ENCODE assay signal across 20 cellular contexts in the genomic region with DNA sequence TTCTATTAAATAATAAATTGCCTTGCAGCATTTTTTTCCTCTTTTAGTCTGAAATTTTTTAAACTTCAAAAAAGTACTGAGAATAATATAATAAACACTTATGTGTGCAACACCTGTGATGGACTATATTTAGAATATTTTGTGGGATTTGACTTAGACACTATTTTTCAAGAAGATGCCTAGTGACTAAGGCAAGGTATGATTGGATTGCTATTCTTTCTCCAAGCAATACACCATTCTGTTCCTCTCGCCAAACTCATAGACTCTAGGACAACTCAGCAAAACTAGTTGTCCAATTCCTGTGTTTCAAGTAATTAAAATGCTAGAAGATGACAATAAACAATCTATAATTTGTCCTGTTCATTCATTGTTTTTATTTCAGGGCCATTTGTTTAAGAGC.
A peak's percentile ranks its signal among the peaks of the same experiment; 100 is the strongest.
DNase-seq lines count a peak whose midpoint lies in the region; ATAC-seq, FAIRE-seq and TF ChIP-seq lines count a peak whose summit lies in the region.
"Had no signal": no experiment of that assay in that cellular context is flagged by ENCODE, and none has a peak within 500 bp of the region (broad histone marks: within the 10 kb centered on the region; RNA-seq: fewer than 3 reads in every experiment).

No MANE protein-coding gene starts in this region.

- H3K27me3 Mint-ChIP-seq in GM23338 (ENCODE audit: insufficient read depth, low read depth, poor library complexity) (peaks cover 2% of the 10 kb centered on the region), astrocyte (ENCODE audit: low read depth, unreplicated experiment) (no peaks in the 10 kb centered on the region), nephron progenitor cell (ENCODE audit: low read depth, poor library complexity) (no peaks in the 10 kb centered on the region)

- H3K4me2 ChIP-seq in GM23338: no peak overlapping the region
- H3K4me2 ChIP-seq in astrocyte (ENCODE audit: low read length): no peak overlapping the region
- H3K4me2 ChIP-seq: A549; BLaER1 treated with 17β-estradiol and CSF1 and Interleukin-3, amounts not matched to agents 10 nM and 100 nM had no signal

- H3K27me3 ChIP-seq in GM23338 (ENCODE audit: insufficient read depth): no peaks in the 10 kb centered on the region
- no peaks in the 10 kb centered on the region for H3K27me3 ChIP-seq in astrocyte (ENCODE audit: insufficient read depth, low read length)
- H3K27me3 ChIP-seq: BLaER1 treated with 17β-estradiol and CSF1 and Interleukin-3, amounts not matched to agents 10 nM and 100 nM had no signal

- no peak overlapping the region for H3K9ac ChIP-seq in astrocyte (ENCODE audit: low read length)
- H3K9ac ChIP-seq: BLaER1 treated with 17β-estradiol and CSF1 and Interleukin-3, amounts not matched to agents 10 nM and 100 nM had no signal

- H3K9me2 ChIP-seq in GM23338 (ENCODE audit: insufficient read depth): peaks cover 4% of the 10 kb centered on the region; the same call in 1 of the 2 replicates

- H3K4me3 Mint-ChIP-seq in GM23338 (no peak overlapping the region), astrocyte (ENCODE audit: unreplicated experiment) (no peak overlapping the region), nephron progenitor cell (no peak overlapping the region)
- H3K4me3 Mint-ChIP-seq: B cell; CD4-positive, alpha-beta memory T cell; CD4-positive, CD25-positive, alpha-beta regulatory T cell had no signal

- H3K9me3 ChIP-seq in astrocyte (ENCODE audit: insufficient read depth, low read depth, low read length): no peaks in the 10 kb centered on the region
- H3K9me3 ChIP-seq: A549, Caco-2 had no signal

- no peak for TF ChIP-seq CTCF in GM23338 (conservative IDR thresholded peaks at IDR 0.05; ENCODE audit: low read depth in 2 of 2)
- TF ChIP-seq CTCF in astrocyte (IDR thresholded peaks at IDR 0.05; ENCODE audit: insufficient read depth, low read depth, low read length): no peak
- TF ChIP-seq CTCF in nephron progenitor cell (IDR thresholded peaks at IDR 0.05): no peak

- H3K79me2 ChIP-seq in GM23338 (replicated peaks; ENCODE audit: insufficient read depth): no peaks in the 10 kb centered on the region
- H3K79me2 ChIP-seq in astrocyte (ENCODE audit: insufficient read depth, low read length): no peaks in the 10 kb centered on the region

- H3K4me1 Mint-ChIP-seq in GM23338 (no peaks in the 10 kb centered on the region), astrocyte (ENCODE audit: low read depth, unreplicated experiment) (peaks cover 6% of the 10 kb centered on the region), nephron progenitor cell (peaks cover 35% of the 10 kb centered on the region)
- H3K4me1 Mint-ChIP-seq: B cell; CD4-positive, alpha-beta memory T cell; CD4-positive, CD25-positive, alpha-beta regulatory T cell had no signal

- H3K9me3 Mint-ChIP-seq in GM23338 (no peaks in the 10 kb centered on the region), astrocyte (ENCODE audit: unreplicated experiment) (no peaks in the 10 kb centered on the region), nephron progenitor cell (peaks cover 3% of the 10 kb centered on the region)
- H3K9me3 Mint-ChIP-seq: CD4-positive, CD25-positive, alpha-beta regulatory T cell had no signal

- H2AFZ ChIP-seq in GM23338 (no peak overlapping the region), astrocyte (ENCODE audit: low read depth, low read length) (no peak overlapping the region)

- H3K36me3 Mint-ChIP-seq in GM23338 (ENCODE audit: low read depth): no peaks in the 10 kb centered on the region
- no peaks in the 10 kb centered on the region for H3K36me3 Mint-ChIP-seq in astrocyte (ENCODE audit: low read depth, unreplicated experiment)
- H3K36me3 Mint-ChIP-seq in nephron progenitor cell (ENCODE audit: low read depth): no peaks in the 10 kb centered on the region
- H3K36me3 Mint-ChIP-seq: CD4-positive, alpha-beta memory T cell; CD4-positive, CD25-positive, alpha-beta regulatory T cell had no signal

- H3K4me3 ChIP-seq in GM23338 (no peak overlapping the region), astrocyte (ENCODE audit: insufficient read depth, low read depth, low read length) (no peak overlapping the region)
- H3K4me3 ChIP-seq: A549; BLaER1 treated with 17β-estradiol and CSF1 and Interleukin-3, amounts not matched to agents 10 nM and 100 nM had no signal

- ATAC-seq in GM23338 (no peak), GM19351 (IDR thresholded peaks at IDR 0.05; ENCODE audit: unreplicated experiment) (no peak)
- ATAC-seq: A549 had no signal

- no peaks in the 10 kb centered on the region for H3F3A ChIP-seq in GM23338 (replicated peaks; ENCODE audit: low read depth)

- H3K4me1 ChIP-seq in GM23338 (ENCODE audit: insufficient read depth): no peaks in the 10 kb centered on the region
- H3K4me1 ChIP-seq in astrocyte (ENCODE audit: insufficient read depth, low read length): peaks cover 6% of the 10 kb centered on the region
- H3K4me1 ChIP-seq: A549; BLaER1 treated with 17β-estradiol and CSF1 and Interleukin-3, amounts not matched to agents 10 nM and 100 nM; Caco-2 had no signal

- H3K36me3 ChIP-seq in GM23338 (ENCODE audit: insufficient read depth): no peaks in the 10 kb centered on the region
- H3K36me3 ChIP-seq in astrocyte (ENCODE audit: insufficient read depth, low read length): no peaks in the 10 kb centered on the region
- H3K36me3 ChIP-seq: BLaER1 treated with 17β-estradiol and CSF1 and Interleukin-3, amounts not matched to agents 10 nM and 100 nM had no signal

- FAIRE-seq in astrocyte (lab: Jason Lieb, UNC): no peak
- FAIRE-seq: A549, G401.6, GM12891, GM19239 had no signal

- H3K27ac ChIP-seq in GM23338 (ENCODE audit: low read depth) (no peak overlapping the region), astrocyte (ENCODE audit: low read depth, low read length) (no peak overlapping the region)
- H3K27ac ChIP-seq: 22Rv1; A549; BLaER1 treated with 17β-estradiol and CSF1 and Interleukin-3, amounts not matched to agents 10 nM and 100 nM; C4-2B had no signal

- DNase-seq in GM23338 (ENCODE audit: low spot score) (no peak), astrocyte (ENCODE audit: low read depth) (peak; percentile 74), nephron progenitor cell (no peak), CD1c-positive myeloid dendritic cell (ENCODE audit: extremely low spot score) (no peak)
- DNase-seq: AML-193; Caco-2; Calu3; CD4-positive, alpha-beta memory T cell; CD4-positive, CD25-positive, alpha-beta regulatory T cell; DMS79 treated with DMSO at 0.1 percent for 48 hours; GF-D8 had no signal

- no peaks in the 10 kb centered on the region for H4K20me1 ChIP-seq in GM23338 (replicated peaks; ENCODE audit: insufficient read depth)
- no peaks in the 10 kb centered on the region for H4K20me1 ChIP-seq in astrocyte (ENCODE audit: insufficient read depth, low read length)
- H4K20me1 ChIP-seq: BLaER1 treated with 17β-estradiol and CSF1 and Interleukin-3, amounts not matched to agents 10 nM and 100 nM had no signal

- H3K27ac Mint-ChIP-seq in GM23338: peak overlapping the region; percentile 33; the same call in 1 of the 2 replicates
- H3K27ac Mint-ChIP-seq in astrocyte (ENCODE audit: unreplicated experiment): no peak overlapping the region
- H3K27ac Mint-ChIP-seq in nephron progenitor cell: peak overlapping the region; percentile 53
- H3K27ac Mint-ChIP-seq: B cell; CD4-positive, alpha-beta memory T cell; CD4-positive, CD25-positive, alpha-beta regulatory T cell had no signal
